In genomic region chr19:43739836-43740235, GRCh38 we compare ENCODE assay signal across 19 cellular contexts. TPM values are rescaled to one million over a fixed set of nuclear protein-coding genes. Genes with fewer than 3 reads are reported as not detected.
DNase-seq lines count a peak whose midpoint lies in the region; ATAC-seq and TF ChIP-seq lines count a peak whose summit lies in the region.
"Had no signal": no experiment of that assay in that cellular context is flagged by ENCODE, and none has a peak within 500 bp of the region (broad histone marks: within the 10 kb centered on the region; RNA-seq: fewer than 3 reads in every experiment).

No MANE protein-coding gene starts in this region.

- ATAC-seq in Right ventricle myocardium superior (ENCODE audit: poor library complexity) = no peak
- no peak for ATAC-seq in central memory CD8-positive, alpha-beta T cell (replicated peaks; ENCODE audit: extremely low read depth, poor library complexity, severe bottlenecking)

- intact Hi-C loops in left ventricle myocardium inferior (cut with micrococcal nuclease) (no loop called here), Right ventricle myocardium superior (cut with DNase I) (loop anchor here (10.0 kb wide), 1 partner anchor 75 kb away; no protein-coding TSS in a partner anchor), posterior vena cava (cut with DNase I) (no loop called here)

- H3K36me3 ChIP-seq in left ventricle myocardium inferior = peaks cover 92% of the 10 kb centered on the region

- no peak overlapping the region for H3K4me3 Mint-ChIP-seq in central memory CD8-positive, alpha-beta T cell
- no peak overlapping the region for H3K4me3 Mint-ChIP-seq in endothelial cell (ENCODE audit: unreplicated experiment)
- H3K4me3 Mint-ChIP-seq: activated naive CD8-positive, alpha-beta T cell treated with anti-CD3 and anti-CD28 coated beads, Interleukin-2, amount 10 ng/mL, durations not matched to agents 7 days and 5 days; activated T-cell treated with anti-CD3 and anti-CD28 coated beads, Interleukin-2, amount 50 U/mL, for 24 hours; immature natural killer cell had no signal

- H3K27me3 Mint-ChIP-seq in central memory CD8-positive, alpha-beta T cell = no peaks in the 10 kb centered on the region
- H3K27me3 Mint-ChIP-seq in endothelial cell (ENCODE audit: unreplicated experiment) = peaks cover 2% of the 10 kb centered on the region
- H3K27me3 Mint-ChIP-seq: activated naive CD8-positive, alpha-beta T cell treated with anti-CD3 and anti-CD28 coated beads, Interleukin-2, amount 10 ng/mL, durations not matched to agents 7 days and 5 days; activated T-cell treated with anti-CD3 and anti-CD28 coated beads, Interleukin-2, amount 50 U/mL, for 24 hours had no signal

- peak overlapping the region; percentile 86 for H3K27ac Mint-ChIP-seq in central memory CD8-positive, alpha-beta T cell (ENCODE audit: low read depth)
- H3K27ac Mint-ChIP-seq in endothelial cell (ENCODE audit: unreplicated experiment) = no peak overlapping the region
- H3K27ac Mint-ChIP-seq: activated naive CD8-positive, alpha-beta T cell treated with anti-CD3 and anti-CD28 coated beads, Interleukin-2, amount 10 ng/mL, durations not matched to agents 7 days and 5 days had no signal

- H3K9me3 Mint-ChIP-seq in central memory CD8-positive, alpha-beta T cell = no peaks in the 10 kb centered on the region
- H3K9me3 Mint-ChIP-seq in endothelial cell (ENCODE audit: unreplicated experiment) = no peaks in the 10 kb centered on the region
- H3K9me3 Mint-ChIP-seq: activated naive CD8-positive, alpha-beta T cell treated with anti-CD3 and anti-CD28 coated beads, Interleukin-2, amount 10 ng/mL, durations not matched to agents 7 days and 5 days; activated T-cell treated with anti-CD3 and anti-CD28 coated beads, Interleukin-2, amount 50 U/mL, for 24 hours; immature natural killer cell had no signal

- H3K27ac ChIP-seq in left ventricle myocardium inferior (replicated peaks) = peak overlapping the region; percentile 22

- peaks cover 30% of the 10 kb centered on the region for H3K4me1 ChIP-seq in left ventricle myocardium inferior

- H3K4me1 Mint-ChIP-seq in central memory CD8-positive, alpha-beta T cell = peaks cover 40% of the 10 kb centered on the region
- H3K4me1 Mint-ChIP-seq in endothelial cell (ENCODE audit: unreplicated experiment) = peaks cover 3% of the 10 kb centered on the region

- DNase-seq in left ventricle myocardium inferior = no peak
- DNase-seq in Right ventricle myocardium superior = no peak
- no peak for DNase-seq in central memory CD8-positive, alpha-beta T cell (ENCODE audit: low spot score in 2 of 2)
- DNase-seq in mucosa of gallbladder (ENCODE audit: low spot score) = peak; percentile 76
- DNase-seq in posterior vena cava (ENCODE audit: low spot score) = no peak
- DNase-seq in activated gamma-delta T cell (lab: John Stamatoyannopoulos, UW) = no peak
- no peak for DNase-seq in stimulated activated naive CD4-positive, alpha-beta T cell (lab: John Stamatoyannopoulos, UW)
- DNase-seq in endothelial cell (ENCODE audit: low spot score) = no peak
- DNase-seq: activated CD4-positive, alpha-beta T cell treated with anti-CD3 and anti-CD28 coated beads for 4 hours; activated naive CD8-positive, alpha-beta T cell treated with anti-CD3 and anti-CD28 coated beads, Interleukin-2, amount 10 ng/mL, durations not matched to agents 7 days and 5 days; activated T-cell treated with anti-CD3 and anti-CD28 coated beads, Interleukin-2, amount 50 U/mL, for 24 hours; immature natural killer cell; NCI-H748 treated with DMSO at 0.1 percent for 48 hours; posterior cingulate gyrus; T-helper 9 cell had no signal

- TF ChIP-seq CTCF in left ventricle myocardium inferior (IDR thresholded peaks at IDR 0.05; ENCODE audit: borderline replicate concordance) (no peak), endothelial cell (IDR thresholded peaks at IDR 0.05; ENCODE audit: unreplicated experiment) (no peak)

- H3K36me3 Mint-ChIP-seq in central memory CD8-positive, alpha-beta T cell (ENCODE audit: insufficient read depth) = peaks cover 34% of the 10 kb centered on the region
- H3K36me3 Mint-ChIP-seq in endothelial cell (ENCODE audit: low read depth, unreplicated experiment) = peaks cover 52% of the 10 kb centered on the region

- no peak overlapping the region for H3K4me3 ChIP-seq in left ventricle myocardium inferior

- no peaks in the 10 kb centered on the region for H3K27me3 ChIP-seq in left ventricle myocardium inferior (ENCODE audit: low read depth)

- no peaks in the 10 kb centered on the region for H3K9me3 ChIP-seq in left ventricle myocardium inferior (replicated peaks)

RNA-seq across cellular contexts. Expression of gene SMG9, which starts 14.9 kb away (rescaled TPM):
- total RNA-seq in left ventricle myocardium inferior (18.9 TPM), Right ventricle myocardium superior (15.7 TPM), mucosa of gallbladder (71.4 TPM), posterior vena cava (10 to 100 TPM; 35.3 to 40.4 TPM), endothelial cell (ENCODE audit: unreplicated experiment) (38.8 TPM)

RNA-seq across cellular contexts. Expression of gene IRGC, which starts 24.0 kb away (rescaled TPM):
- total RNA-seq in left ventricle myocardium inferior = not detected
- not detected for total RNA-seq in Right ventricle myocardium superior
- not detected for total RNA-seq in mucosa of gallbladder
- total RNA-seq in posterior vena cava = not detected
- not detected for total RNA-seq in endothelial cell (ENCODE audit: unreplicated experiment)
- total RNA-seq: activated naive CD8-positive, alpha-beta T cell treated with anti-CD3 and anti-CD28 coated beads, Interleukin-2, amount 10 ng/mL, durations not matched to agents 7 days and 5 days; cardiac septum; M059J; mononuclear cell; subcutaneous adipose tissue had no signal

RNA-seq across cellular contexts. Expression of gene KCNN4, which starts 40.9 kb away (rescaled TPM):
- total RNA-seq in left ventricle myocardium inferior = 0.38 TPM
- total RNA-seq in Right ventricle myocardium superior = 0.19 TPM
- 10.5 TPM for total RNA-seq in mucosa of gallbladder
- 1 to 10 TPM; 4.0 to 5.8 TPM for total RNA-seq in posterior vena cava
- 0.28 TPM for total RNA-seq in endothelial cell (ENCODE audit: unreplicated experiment)
